ENCODE assay signal across 12 cellular contexts in the genomic region with DNA sequence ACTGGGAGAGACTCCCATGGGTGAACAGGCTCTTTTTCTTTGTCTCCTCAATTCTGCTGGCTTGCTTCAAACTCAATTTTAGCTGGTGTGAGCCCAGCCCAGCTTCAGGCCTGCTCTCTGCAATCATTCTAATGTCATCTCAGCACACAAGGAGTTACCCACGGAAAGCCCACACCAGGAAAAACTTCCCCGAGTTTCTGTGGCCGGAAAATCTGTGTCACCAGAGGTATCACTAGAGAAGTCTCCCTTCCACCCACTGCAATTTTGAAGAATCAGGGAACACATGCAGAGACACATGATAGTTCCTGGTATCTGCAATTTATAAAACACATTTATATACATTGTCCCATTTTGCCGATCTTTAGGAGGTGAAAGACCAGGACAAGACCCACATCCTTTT. TPM values are rescaled to one million over a fixed set of nuclear protein-coding genes. Genes with fewer than 3 reads are reported as not detected.
A peak's percentile ranks its signal among the peaks of the same experiment; 100 is the strongest.
DNase-seq lines count a peak whose midpoint lies in the region; ATAC-seq and TF ChIP-seq lines count a peak whose summit lies in the region.
"Had no signal": no experiment of that assay in that cellular context is flagged by ENCODE, and none has a peak within 500 bp of the region (broad histone marks: within the 10 kb centered on the region; RNA-seq: fewer than 3 reads in every experiment).

No MANE protein-coding gene starts in this region.

- peak overlapping the region; percentile 90 for H3K27ac Mint-ChIP-seq in T-helper 2 cell treated with Interferon-gamma antibody and Interleukin-4, amounts not matched to agents 5 μg/mL and 100 μg/mL, for 36 hours
- H3K27ac Mint-ChIP-seq in activated T-helper 17 cell treated with anti-CD3 and anti-CD28 coated beads, Interleukin-2, amount 50 U/mL, for 72 hours, result peak overlapping the region; percentile 99
- peak overlapping the region; percentile 36 for H3K27ac Mint-ChIP-seq in neural crest cell (ENCODE audit: unreplicated experiment)
- H3K27ac Mint-ChIP-seq in stimulated activated naive B cell treated with anti-CD40 and anti-IgM and Interleukin-4, amounts not matched to agents 10 μg/mL and 1 μg/mL and 100 μg/mL, for 72 hours, result peak overlapping the region; percentile 73

- peaks cover 36% of the 10 kb centered on the region for H3K4me1 Mint-ChIP-seq in T-helper 2 cell treated with Interferon-gamma antibody and Interleukin-4, amounts not matched to agents 5 μg/mL and 100 μg/mL, for 36 hours (ENCODE audit: low read depth)
- peaks cover 20% of the 10 kb centered on the region for H3K4me1 Mint-ChIP-seq in activated T-helper 17 cell treated with anti-CD3 and anti-CD28 coated beads, Interleukin-2, amount 50 U/mL, for 72 hours
- no peaks in the 10 kb centered on the region for H3K4me1 Mint-ChIP-seq in neural crest cell
- H3K4me1 Mint-ChIP-seq in stimulated activated naive B cell treated with anti-CD40 and anti-IgM and Interleukin-4, amounts not matched to agents 10 μg/mL and 1 μg/mL and 100 μg/mL, for 72 hours, result peaks cover 5 to 11% of the 10 kb centered on the region in 2 donors

- TF ChIP-seq POLR2A in esophagus squamous epithelium (IDR thresholded peaks at IDR 0.05), result no peak

- no peaks in the 10 kb centered on the region for H3K27me3 ChIP-seq in esophagus squamous epithelium
- H3K27me3 ChIP-seq: Peyer's patch had no signal

- WGBS in esophagus squamous epithelium, 2 donors, result 57 to 61% methylated on average over 4 of the region's 4 CpGs

- no peaks in the 10 kb centered on the region for H3K27me3 Mint-ChIP-seq in T-helper 2 cell treated with Interferon-gamma antibody and Interleukin-4, amounts not matched to agents 5 μg/mL and 100 μg/mL, for 36 hours (ENCODE audit: low read depth)
- no peaks in the 10 kb centered on the region for H3K27me3 Mint-ChIP-seq in activated T-helper 17 cell treated with anti-CD3 and anti-CD28 coated beads, Interleukin-2, amount 50 U/mL, for 72 hours
- H3K27me3 Mint-ChIP-seq in neural crest cell (ENCODE audit: low read depth), result no peaks in the 10 kb centered on the region
- H3K27me3 Mint-ChIP-seq in stimulated activated naive B cell treated with anti-CD40 and anti-IgM and Interleukin-4, amounts not matched to agents 10 μg/mL and 1 μg/mL and 100 μg/mL, for 72 hours, result peaks cover 7 to 12% of the 10 kb centered on the region in 2 donors

- TF ChIP-seq CTCF in neural crest cell (conservative IDR thresholded peaks at IDR 0.05) (no peak), esophagus squamous epithelium (IDR thresholded peaks at IDR 0.05) (no peak)

- ATAC-seq in activated T-helper 17 cell treated with anti-CD3 and anti-CD28 coated beads, Interleukin-2, amount 50 U/mL, for 72 hours (replicated peaks), result peak; percentile 53
- peak in 1 of 2 donors; percentile 58 for ATAC-seq in stimulated activated naive B cell treated with anti-CD40 and anti-IgM and Interleukin-4, amounts not matched to agents 10 μg/mL and 1 μg/mL and 100 μg/mL, for 72 hours (replicated peaks)
- ATAC-seq in GM18502 (IDR thresholded peaks at IDR 0.05; ENCODE audit: poor library complexity, unreplicated experiment), result no peak

- H3K9me3 Mint-ChIP-seq in T-helper 2 cell treated with Interferon-gamma antibody and Interleukin-4, amounts not matched to agents 5 μg/mL and 100 μg/mL, for 36 hours, result no peaks in the 10 kb centered on the region
- no peaks in the 10 kb centered on the region for H3K9me3 Mint-ChIP-seq in activated T-helper 17 cell treated with anti-CD3 and anti-CD28 coated beads, Interleukin-2, amount 50 U/mL, for 72 hours
- no peaks in the 10 kb centered on the region for H3K9me3 Mint-ChIP-seq in neural crest cell
- H3K9me3 Mint-ChIP-seq in stimulated activated naive B cell treated with anti-CD40 and anti-IgM and Interleukin-4, amounts not matched to agents 10 μg/mL and 1 μg/mL and 100 μg/mL, for 72 hours, result no peaks in the 10 kb centered on the region

- no peaks in the 10 kb centered on the region for H3K9me3 ChIP-seq in esophagus squamous epithelium
- H3K9me3 ChIP-seq: Peyer's patch had no signal

- intact Hi-C loops in esophagus squamous epithelium (cut with DNase I), result no loop called here

- H3K4me3 Mint-ChIP-seq in T-helper 2 cell treated with Interferon-gamma antibody and Interleukin-4, amounts not matched to agents 5 μg/mL and 100 μg/mL, for 36 hours, result peak overlapping the region; percentile 68
- peak overlapping the region; percentile 85 for H3K4me3 Mint-ChIP-seq in activated T-helper 17 cell treated with anti-CD3 and anti-CD28 coated beads, Interleukin-2, amount 50 U/mL, for 72 hours
- no peak overlapping the region for H3K4me3 Mint-ChIP-seq in neural crest cell
- H3K4me3 Mint-ChIP-seq in stimulated activated naive B cell treated with anti-CD40 and anti-IgM and Interleukin-4, amounts not matched to agents 10 μg/mL and 1 μg/mL and 100 μg/mL, for 72 hours, result no peak overlapping the region

- H3K36me3 ChIP-seq in esophagus squamous epithelium, result no peaks in the 10 kb centered on the region
- H3K36me3 ChIP-seq: Peyer's patch had no signal

- no peak overlapping the region for H3K4me3 ChIP-seq in esophagus squamous epithelium
- H3K4me3 ChIP-seq: Peyer's patch had no signal

- DNase-seq in T-helper 2 cell treated with Interferon-gamma antibody and Interleukin-4, amounts not matched to agents 5 μg/mL and 100 μg/mL, for 36 hours (ENCODE audit: low spot score), result peak; percentile 81
- DNase-seq in neural crest cell (ENCODE audit: low read depth, low spot score) (no peak), DMS114 treated with DMSO at 0.1 percent for 48 hours (lab: John Stamatoyannopoulos, UW; ENCODE audit: unreplicated experiment) (no peak), esophagus squamous epithelium (lab: John Stamatoyannopoulos, UW) (no peak), D341Med (ENCODE audit: low spot score) (no peak)
- DNase-seq in stimulated activated naive B cell treated with anti-CD40 and anti-IgM and Interleukin-4, amounts not matched to agents 10 μg/mL and 1 μg/mL and 100 μg/mL, for 72 hours, result peak; percentile 18
- DNase-seq: activated gamma-delta T cell, mesenchymal stem cell, MM.1S had no signal

- H3K4me1 ChIP-seq in esophagus squamous epithelium, result peaks cover 0 to 10% (median 5%) of the 10 kb centered on the region in 3 donors
- H3K4me1 ChIP-seq: Peyer's patch had no signal

- no peaks in the 10 kb centered on the region for H3K36me3 Mint-ChIP-seq in T-helper 2 cell treated with Interferon-gamma antibody and Interleukin-4, amounts not matched to agents 5 μg/mL and 100 μg/mL, for 36 hours (ENCODE audit: low read depth)
- peaks cover 11% of the 10 kb centered on the region for H3K36me3 Mint-ChIP-seq in activated T-helper 17 cell treated with anti-CD3 and anti-CD28 coated beads, Interleukin-2, amount 50 U/mL, for 72 hours (ENCODE audit: low read depth)
- H3K36me3 Mint-ChIP-seq in neural crest cell (ENCODE audit: low read depth), result no peaks in the 10 kb centered on the region
- no peaks in the 10 kb centered on the region for H3K36me3 Mint-ChIP-seq in stimulated activated naive B cell treated with anti-CD40 and anti-IgM and Interleukin-4, amounts not matched to agents 10 μg/mL and 1 μg/mL and 100 μg/mL, for 72 hours

- H3K27ac ChIP-seq in esophagus squamous epithelium, result peak overlapping the region in 1 of 4 donors; percentile 5

RNA-seq across cellular contexts. Expression of a gene that starts 13.5 kb away (rescaled TPM):
- total RNA-seq in activated T-helper 17 cell treated with anti-CD3 and anti-CD28 coated beads, Interleukin-2, amount 50 U/mL, for 72 hours, result 100 to 1,000 TPM in 1 of 2 donors, 10 to 100 TPM in 1; 35.0 to 101 TPM
- 43.4 and 43.6 TPM in 2 replicates for total RNA-seq in neural crest cell
- 10 to 100 TPM; 34.1 to 82.6 (median 38.9) TPM for total RNA-seq in esophagus squamous epithelium

Comparison
In these comparisons a context has a peak if more than half of its experiments do, and no peak if none do; other contexts are left out.
1. DNase-seq: peak in T-helper 2 cell treated with Interferon-gamma antibody and Interleukin-4, amounts not matched to agents 5 μg/mL and 100 μg/mL, for 36 hours (single experiment) and stimulated activated naive B cell treated with anti-CD40 and anti-IgM and Interleukin-4, amounts not matched to agents 10 μg/mL and 1 μg/mL and 100 μg/mL, for 72 hours (single experiment); none in neural crest cell (single experiment), DMS114 treated with DMSO at 0.1 percent for 48 hours (single experiment), esophagus squamous epithelium (single experiment) and D341Med (single experiment).
2. H3K27ac Mint-ChIP-seq: peak in every context shown above with its lines; median percentile 99 in activated T-helper 17 cell treated with anti-CD3 and anti-CD28 coated beads, Interleukin-2, amount 50 U/mL, for 72 hours; 90 in T-helper 2 cell treated with Interferon-gamma antibody and Interleukin-4, amounts not matched to agents 5 μg/mL and 100 μg/mL, for 36 hours; 73 in stimulated activated naive B cell treated with anti-CD40 and anti-IgM and Interleukin-4, amounts not matched to agents 10 μg/mL and 1 μg/mL and 100 μg/mL, for 72 hours; 36 in neural crest cell.
3. H3K4me3 Mint-ChIP-seq: peak in T-helper 2 cell treated with Interferon-gamma antibody and Interleukin-4, amounts not matched to agents 5 μg/mL and 100 μg/mL, for 36 hours (single experiment) and activated T-helper 17 cell treated with anti-CD3 and anti-CD28 coated beads, Interleukin-2, amount 50 U/mL, for 72 hours (single experiment); none in neural crest cell (single experiment) and stimulated activated naive B cell treated with anti-CD40 and anti-IgM and Interleukin-4, amounts not matched to agents 10 μg/mL and 1 μg/mL and 100 μg/mL, for 72 hours (0 of 2).